Comparison of ENCODE assay signal across 8 cellular contexts in genomic region chr19:30467239-30467638, GRCh38.
"Had no signal": no experiment of that assay in that cellular context is flagged by ENCODE, and none has a peak within 500 bp of the region (broad histone marks: within the 10 kb centered on the region; RNA-seq: fewer than 3 reads in every experiment).

No MANE protein-coding gene starts in this region.

- DNase-seq: GDM1, GF-D8 had no signal

- ATAC-seq: GM12878 had no signal

- H3K4me3 ChIP-seq: GM12878 had no signal

- FAIRE-seq: G401.6, GM12878, GM12891, GM12892, GM18507, GM19239 had no signal
